21 cellular contexts compared by ENCODE assay signal in genomic region chr11:127247261-127247660, GRCh38.
DNase-seq lines count a peak whose midpoint lies in the region; ATAC-seq lines count a peak whose summit lies in the region.
"Had no signal": no experiment of that assay in that cellular context is flagged by ENCODE, and none has a peak within 500 bp of the region (broad histone marks: within the 10 kb centered on the region; RNA-seq: fewer than 3 reads in every experiment).

No MANE protein-coding gene starts in this region.

- no peak overlapping the region for H3K27ac ChIP-seq in BLaER1
- H3K27ac ChIP-seq: dorsolateral prefrontal cortex, gastroesophageal sphincter, left lung, stomach had no signal

- H3K27me3 ChIP-seq in BLaER1: no peaks in the 10 kb centered on the region
- H3K27me3 ChIP-seq: left lung had no signal

- H4K20me1 ChIP-seq in BLaER1: no peaks in the 10 kb centered on the region

- H3K9ac ChIP-seq in BLaER1: no peak overlapping the region

- peaks cover 35% of the 10 kb centered on the region for H3K4me1 ChIP-seq in BLaER1
- H3K4me1 ChIP-seq: Caco-2, gastroesophageal sphincter, HAP-1, left lung, stomach had no signal

- H3K36me3 Mint-ChIP-seq in stimulated activated effector memory CD8-positive, alpha-beta T cell treated with anti-CD3 and anti-CD28 coated beads, Interleukin-12 subunit alpha, Interleukin-12 subunit beta, amount 100 ng/mL, for 72 hours: no peaks in the 10 kb centered on the region
- H3K36me3 Mint-ChIP-seq: type B pancreatic cell had no signal

- DNase-seq in Daoy (ENCODE audit: low read depth) (peak; percentile 78), NCI-H146 treated with DMSO at 0.1 percent for 48 hours (lab: John Stamatoyannopoulos, UW; ENCODE audit: unreplicated experiment) (peak; percentile 49), T1000 (lab: John Stamatoyannopoulos, UW) (peak; percentile 18)
- no peak for DNase-seq in stimulated activated effector memory CD8-positive, alpha-beta T cell treated with anti-CD3 and anti-CD28 coated beads, Interleukin-12 subunit alpha, Interleukin-12 subunit beta, amount 100 ng/mL, for 72 hours (ENCODE audit: low spot score in 2 of 2)
- DNase-seq: activated gamma-delta T cell treated with Interleukin-2 at 50 U/mL for 16 hours; Caco-2; caudate nucleus; dorsolateral prefrontal cortex; left lung; midbrain; NCI-H446 treated with DMSO at 0.1 percent for 48 hours; stimulated activated CD4-positive, alpha-beta T cell treated with anti-CD3 and anti-CD28 coated beads, Interleukin-2, amount 100 ng/mL, for 24 hours; stomach; T-helper 1 cell had no signal

- H3K9me3 Mint-ChIP-seq in stimulated activated effector memory CD8-positive, alpha-beta T cell treated with anti-CD3 and anti-CD28 coated beads, Interleukin-12 subunit alpha, Interleukin-12 subunit beta, amount 100 ng/mL, for 72 hours: peaks cover 4% of the 10 kb centered on the region
- H3K9me3 Mint-ChIP-seq: type B pancreatic cell had no signal

- H3K4me3 Mint-ChIP-seq in stimulated activated effector memory CD8-positive, alpha-beta T cell treated with anti-CD3 and anti-CD28 coated beads, Interleukin-12 subunit alpha, Interleukin-12 subunit beta, amount 100 ng/mL, for 72 hours: no peak overlapping the region
- H3K4me3 Mint-ChIP-seq: type B pancreatic cell had no signal

- peak overlapping the region; percentile 41 for H3K4me2 ChIP-seq in BLaER1

- no peaks in the 10 kb centered on the region for H3K9me3 ChIP-seq in BLaER1
- H3K9me3 ChIP-seq: Caco-2, gastroesophageal sphincter, HAP-1, left lung, stomach had no signal

- H3K27ac Mint-ChIP-seq in stimulated activated effector memory CD8-positive, alpha-beta T cell treated with anti-CD3 and anti-CD28 coated beads, Interleukin-12 subunit alpha, Interleukin-12 subunit beta, amount 100 ng/mL, for 72 hours: no peak overlapping the region
- H3K27ac Mint-ChIP-seq: type B pancreatic cell had no signal

- H3K36me3 ChIP-seq in BLaER1: no peaks in the 10 kb centered on the region
- H3K36me3 ChIP-seq: gastroesophageal sphincter, HAP-1, left lung, stomach had no signal

- ATAC-seq in HG03039 (IDR thresholded peaks at IDR 0.05; ENCODE audit: unreplicated experiment): no peak
- no peak for ATAC-seq in stimulated activated effector memory CD8-positive, alpha-beta T cell treated with anti-CD3 and anti-CD28 coated beads, Interleukin-12 subunit alpha, Interleukin-12 subunit beta, amount 100 ng/mL, for 72 hours
- no peak for ATAC-seq in HG03378 (IDR thresholded peaks at IDR 0.05; ENCODE audit: unreplicated experiment)
- no peak for ATAC-seq in HG03442 (IDR thresholded peaks at IDR 0.05; ENCODE audit: unreplicated experiment)
- ATAC-seq: gastroesophageal sphincter, left lung had no signal

- no peak overlapping the region for H3K4me3 ChIP-seq in BLaER1
- H3K4me3 ChIP-seq: dorsolateral prefrontal cortex, gastroesophageal sphincter, HAP-1, left lung, stomach had no signal

- no peaks in the 10 kb centered on the region for H3K4me1 Mint-ChIP-seq in stimulated activated effector memory CD8-positive, alpha-beta T cell treated with anti-CD3 and anti-CD28 coated beads, Interleukin-12 subunit alpha, Interleukin-12 subunit beta, amount 100 ng/mL, for 72 hours

Comparison
In these comparisons a context has a peak if more than half of its experiments do, and no peak if none do; other contexts are left out.
1. DNase-seq: peak in Daoy (single experiment), NCI-H146 treated with DMSO at 0.1 percent for 48 hours (single experiment) and T1000 (single experiment); none in stimulated activated effector memory CD8-positive, alpha-beta T cell treated with anti-CD3 and anti-CD28 coated beads, Interleukin-12 subunit alpha, Interleukin-12 subunit beta, amount 100 ng/mL, for 72 hours (0 of 2).